ENCODE assay signal across 10 cellular contexts in genomic region chr14:70935135-70935534, GRCh38. TPM values are rescaled to one million over a fixed set of nuclear protein-coding genes. Genes with fewer than 3 reads are reported as not detected.
DNase-seq lines count a peak whose midpoint lies in the region; ATAC-seq, FAIRE-seq and TF ChIP-seq lines count a peak whose summit lies in the region.
"Had no signal": no experiment of that assay in that cellular context is flagged by ENCODE, and none has a peak within 500 bp of the region (broad histone marks: within the 10 kb centered on the region; RNA-seq: fewer than 3 reads in every experiment).

No MANE protein-coding gene starts in this region.

- peaks cover 22% of the 10 kb centered on the region for H4K20me1 ChIP-seq in HepG2 (ENCODE audit: insufficient read depth, low read length)

- no peaks in the 10 kb centered on the region for H3K27me3 Mint-ChIP-seq in T-cell

- no TSS peak for BruUV-seq in HepG2 (replicated peaks; lab: Mats Ljungman, UMichigan)

- H3K4me1 Mint-ChIP-seq in T-cell = peaks cover 83 to 90% (median 86%) of the 10 kb centered on the region in 3 donors

- H3K36me3 Mint-ChIP-seq in T-cell = peaks cover 29% of the 10 kb centered on the region

- ATAC-seq in Right ventricle myocardium superior (ENCODE audit: poor library complexity) = peak; percentile 38
- peak; percentile 14 to 31 (median 17) for ATAC-seq in T-cell (replicated peaks in 1 of 4)
- ATAC-seq in HepG2 = peak; percentile 76
- ATAC-seq in upper lobe of right lung = no peak

- WGBS in HepG2 (ENCODE audit: low lambda C conversion rate) = 44% methylated on average over 3 of the region's 3 CpGs

- no peak overlapping the region for H2AFZ ChIP-seq in HepG2 (ENCODE audit: low read length)

- peak overlapping the region; percentile 46 for H3K27ac ChIP-seq in HepG2 (ENCODE audit: extremely low read length, insufficient read depth, low read length)
- peak overlapping the region; percentile 59 for H3K27ac ChIP-seq in upper lobe of right lung

- H3K27me3 ChIP-seq in HepG2 (ENCODE audit: control insufficient read depth in 1 of 2, insufficient read depth in 2 of 2, low read length in 2 of 2) (no peaks in the 10 kb centered on the region), upper lobe of right lung (no peaks in the 10 kb centered on the region)

- TF ChIP-seq EP300 in HepG2 (IDR thresholded peaks at IDR 0.05; ENCODE audit: low read depth in 2 of 2, low read length in 2 of 2) (no peak), HepG2 (CRISPR knock-in tag; IDR thresholded peaks at IDR 0.05; ENCODE audit: borderline replicate concordance) (no peak)

- CTCF ChIA-PET in T-cell (lab: Charles Lee) (interaction anchor here in 1 of 2 donors (1.4 to 2.9 kb wide), 2 partner anchors 16 to 18 kb away, joined by 3 to 10 read pairs; no protein-coding TSS in a partner anchor), HepG2 (lab: Yijun Ruan, JAX; ENCODE audit: low intra/inter-chr PET ratio, low total read pairs) (no interaction called here)

- no peak for FAIRE-seq in HepG2 (lab: Jason Lieb, UNC)

- no peak overlapping the region for H3K9ac ChIP-seq in HepG2 (ENCODE audit: insufficient read depth, low read depth, low read length)

- peaks cover 58% of the 10 kb centered on the region for H3K79me2 ChIP-seq in HepG2 (ENCODE audit: insufficient read depth, low read length)

- no peak for DNase-seq in Right ventricle myocardium superior
- no peak for DNase-seq in cardiac septum (ENCODE audit: low spot score)
- DNase-seq in T-cell = no peak
- no peak for DNase-seq in HepG2 (ENCODE audit: low spot score)
- DNase-seq in upper lobe of right lung = no peak
- DNase-seq in NCI-H345 (lab: John Stamatoyannopoulos, UW) = no peak
- DNase-seq in RKO (ENCODE audit: low spot score) = no peak
- DNase-seq in SKM-1 (lab: John Stamatoyannopoulos, UW; ENCODE audit: unreplicated experiment) = no peak
- DNase-seq: C1 segment of cervical spinal cord, nephron progenitor cell had no signal

- H3K36me3 ChIP-seq in HepG2 (replicated peaks in 1 of 2; ENCODE audit: control insufficient read depth in 1 of 2, insufficient read depth in 2 of 2, low read length in 2 of 2) (no peaks in the 10 kb centered on the region), upper lobe of right lung (no peaks in the 10 kb centered on the region)

- H3K4me3 Mint-ChIP-seq in T-cell = peak overlapping the region; percentile 59 to 67 (median 64)
- H3K4me3 Mint-ChIP-seq: nephron progenitor cell had no signal

- H3K9me3 Mint-ChIP-seq in T-cell = peaks cover 3 to 12% (median 4%) of the 10 kb centered on the region in 3 donors

- peak overlapping the region; percentile 21 for H3K4me2 ChIP-seq in HepG2 (ENCODE audit: low read depth, low read length)

- intact Hi-C loops in Right ventricle myocardium superior (cut with DNase I) (no loop called here), cardiac septum (cut with DNase I) (no loop called here), HepG2 (cut with micrococcal nuclease; ENCODE audit: unreplicated experiment) (no loop called here), upper lobe of right lung (cut with DNase I) (no loop called here)

- peak overlapping the region; percentile 89 to 91 for H3K27ac Mint-ChIP-seq in T-cell

- H3K4me3 ChIP-seq in HepG2 (replicated peaks in 1 of 3; ENCODE audit: insufficient read depth in 1 of 3, low read depth in 2 of 3, low read length in 3 of 3) = no peak overlapping the region
- H3K4me3 ChIP-seq in upper lobe of right lung = no peak overlapping the region

- in situ Hi-C loops in HepG2 (cut with HindIII; ENCODE audit: extremely low pct_ligation_motif_present, low pct_unique_long_range_greater_than_20kb) = no loop called here

- POLR2A ChIA-PET in T-cell (lab: Charles Lee) (interaction anchor here in 1 of 2 donors (0.7 kb wide), 1 partner anchor 310 kb away, joined by 3 read pairs; no protein-coding TSS in a partner anchor), HepG2 (lab: Yijun Ruan, JAX) (interaction anchor here (2.4 kb wide), 1 partner anchor 28 kb away, joined by 7 read pairs; the partner anchor contains the start of gene PCNX1)

- no peak for TF ChIP-seq RAD21 in HepG2 (CRISPR knock-in tag; IDR thresholded peaks at IDR 0.05)

- H3K9me3 ChIP-seq in HepG2 (ENCODE audit: low read length) (no peaks in the 10 kb centered on the region), upper lobe of right lung (no peaks in the 10 kb centered on the region)

- TF ChIP-seq CTCF in HepG2 (CRISPR knock-in tag; IDR thresholded peaks at IDR 0.05) (no peak), upper lobe of right lung (IDR thresholded peaks at IDR 0.05) (no peak)

- no peak for TF ChIP-seq POLR2A in HepG2 (IDR thresholded peaks at IDR 0.05; ENCODE audit: insufficient read depth in 1 of 2, low read depth in 2 of 2, low read length in 2 of 2)

- H3K4me1 ChIP-seq in HepG2 (ENCODE audit: insufficient read depth, low read length) (peaks cover 35% of the 10 kb centered on the region), upper lobe of right lung (peaks cover 37% of the 10 kb centered on the region)

TF ChIP-seq in HepG2, 621 proteins besides CTCF, POLR2A, EP300 and RAD21:
- TF ChIP-seq ZEB1 (IDR thresholded peaks at IDR 0.05; ENCODE audit: insufficient replicate concordance, low read depth) (no peak), ZNF121 (CRISPR knock-in tag; IDR thresholded peaks at IDR 0.05) (peak; percentile 84), HOMEZ (CRISPR knock-in tag; IDR thresholded peaks at IDR 0.05; ENCODE audit: low read depth) (0 out of 2 replicates have a peak, but pooled peaks have one; percentile 3), SIX1 (CRISPR knock-in tag; IDR thresholded peaks at IDR 0.05; ENCODE audit: borderline replicate concordance) (0 out of 2 replicates have a peak, but pooled peaks have one; percentile 26)

RNA-seq across cellular contexts. Expression of gene PCNX1, which starts 27.9 kb away (rescaled TPM):
- total RNA-seq in Right ventricle myocardium superior (43.3 TPM), cardiac septum (46.2 TPM), T-cell (100 to 1,000 TPM in 2 of 5 donors, 10 to 100 TPM in 3; 80.8 to 140 (median 86.3) TPM), HepG2 (2016; rRNA removed; fragmentation: Illumina TruSeq; extraction: Trizol) (24.9 and 25.8 TPM in 2 replicates), upper lobe of right lung (46.5 TPM)
- total RNA-seq in HepG2 (2016; cell fraction: cytosol; rRNA removed; fragmentation: Illumina TruSeq; extraction: Trizol; ENCODE audit: low read depth) = 20.2 and 22.1 TPM in 2 replicates
- 21.5 and 23.3 TPM in 2 replicates for total RNA-seq in HepG2 (2016; cell fraction: insoluble cytoplasmic fraction; rRNA removed; fragmentation: Illumina TruSeq; extraction: Trizol)
- 15.6 and 18.2 TPM in 2 replicates for total RNA-seq in HepG2 (2016; cell fraction: membrane; rRNA removed; fragmentation: Illumina TruSeq; extraction: Trizol)
- 49.9 and 59.2 TPM in 2 replicates for total RNA-seq in HepG2 (2016; cell fraction: nucleus; rRNA removed; fragmentation: Illumina TruSeq; extraction: Trizol)
- polyA plus RNA-seq in HepG2 (2011; rRNA removed) = 25.1 and 30.3 TPM in 2 replicates
- polyA plus RNA-seq in HepG2 (2011; cell fraction: cytosol; rRNA removed) = 15.9 and 19.5 TPM in 2 replicates
- polyA plus RNA-seq in HepG2 (2011; cell fraction: nucleus; rRNA removed) = 30.1 and 32.5 TPM in 2 replicates
- polyA plus RNA-seq in HepG2 (2012) = 12.4 and 12.5 TPM in 2 replicates
- 2.1 and 2.3 TPM in 2 replicates for polyA plus RNA-seq in HepG2 (2016; cell fraction: cytosol; fragmentation: Illumina TruSeq; extraction: Trizol; ENCODE audit: low read depth)
- polyA plus RNA-seq in HepG2 (2016; cell fraction: insoluble cytoplasmic fraction; fragmentation: Illumina TruSeq; extraction: Trizol; ENCODE audit: low read depth) = 14.1 and 16.0 TPM in 2 replicates
- polyA plus RNA-seq in HepG2 (2016; cell fraction: membrane; fragmentation: Illumina TruSeq; extraction: Trizol; ENCODE audit: low read depth) = 3.2 and 4.8 TPM in 2 replicates
- 30.5 and 32.1 TPM in 2 replicates for polyA plus RNA-seq in HepG2 (2016; cell fraction: nucleus; fragmentation: Illumina TruSeq; extraction: Trizol; ENCODE audit: insufficient read depth, low read depth)
- polyA minus RNA-seq in HepG2 (2011; rRNA and poly(A)+ RNA removed; ENCODE audit: low replicate concordance) = 177 and 200 TPM in 2 replicates
- 61.3 and 74.0 TPM in 2 replicates for polyA minus RNA-seq in HepG2 (2011; cell fraction: cytosol; rRNA and poly(A)+ RNA removed)
- 155 and 160 TPM in 2 replicates for polyA minus RNA-seq in HepG2 (2011; cell fraction: nucleus; rRNA and poly(A)+ RNA removed)
